29 cellular contexts compared by ENCODE assay signal in genomic region chr17:15119928-15120327, GRCh38.
A peak's percentile ranks its signal among the peaks of the same experiment; 100 is the strongest.
DNase-seq lines count a peak whose midpoint lies in the region; ATAC-seq and TF ChIP-seq lines count a peak whose summit lies in the region.
"Had no signal": no experiment of that assay in that cellular context is flagged by ENCODE, and none has a peak within 500 bp of the region (broad histone marks: within the 10 kb centered on the region; RNA-seq: fewer than 3 reads in every experiment).

No MANE protein-coding gene starts in this region.

- no peak overlapping the region for H3K27ac Mint-ChIP-seq in CD8-positive, alpha-beta T cell
- H3K27ac Mint-ChIP-seq: activated CD8-positive, alpha-beta T cell treated with anti-CD3 and anti-CD28 coated beads, Interleukin-2, amount 10 ng/mL, durations not matched to agents 7 days and 5 days; B cell; T-cell had no signal

- POLR2A ChIA-PET in CD8-positive, alpha-beta T cell (lab: Charles Lee): no interaction called here
- POLR2A ChIA-PET in RWPE1 (lab: Yijun Ruan, JAX; ENCODE audit: low non-redundant PET): no interaction called here

- TF ChIP-seq POLR2A in gastroesophageal sphincter (IDR thresholded peaks at IDR 0.05): no peak

- no peaks in the 10 kb centered on the region for H3K36me3 Mint-ChIP-seq in CD8-positive, alpha-beta T cell
- H3K36me3 Mint-ChIP-seq: T-cell had no signal

- DNase-seq in DMS 273 (lab: John Stamatoyannopoulos, UW; ENCODE audit: unreplicated experiment) (peak; percentile 40), DMS 273 treated with DMSO at 0.1 percent for 48 hours (lab: John Stamatoyannopoulos, UW) (no peak), amniotic epithelial cell (ENCODE audit: low read depth) (peak; percentile 4), foreskin fibroblast (peak; percentile 62 to 80), RWPE1 (ENCODE audit: low spot score) (no peak)
- no peak for DNase-seq in CD8-positive, alpha-beta T cell
- DNase-seq: activated CD8-positive, alpha-beta T cell treated with anti-CD3 and anti-CD28 coated beads, Interleukin-2, amount 10 ng/mL, durations not matched to agents 7 days and 5 days; activated gamma-delta T cell treated with Interleukin-2 at 50 U/mL for 16 hours; activated T-cell treated with anti-CD3 and anti-CD28 coated beads for 4 hours; DMS79 treated with DMSO at 0.1 percent for 48 hours; effector memory CD4-positive, alpha-beta T cell; esophagus squamous epithelium; head of caudate nucleus; KG1; left cardiac atrium; MM.1S; NCI-H1436; NCI-H510A; nucleus accumbens; Peyer's patch; stimulated activated CD4-positive, alpha-beta T cell treated with anti-CD3 and anti-CD28 coated beads, Interleukin-1b, Interleukin-23, amount 100 ng/mL, for 48 hours; T-cell; trophoblast cell had no signal

- TF ChIP-seq EP300 in gastroesophageal sphincter (IDR thresholded peaks at IDR 0.05): no peak

- H3K27me3 Mint-ChIP-seq in CD8-positive, alpha-beta T cell (ENCODE audit: low read depth): peaks cover 6% of the 10 kb centered on the region

- H3K27ac ChIP-seq in gastroesophageal sphincter: no peak overlapping the region
- no peak overlapping the region for H3K27ac ChIP-seq in CD8-positive, alpha-beta T cell (ENCODE audit: low read depth, low read length)
- no peak overlapping the region for H3K27ac ChIP-seq in RWPE1
- H3K27ac ChIP-seq: 22Rv1, breast epithelium, esophagus squamous epithelium, Peyer's patch had no signal

- WGBS in gastroesophageal sphincter (ENCODE audit: low coverage in 1 of 2), 2 donors: 44 to 86% methylated on average over 1 to 3 of the region's 3 CpGs

- H3K4me3 Mint-ChIP-seq in CD8-positive, alpha-beta T cell: no peak overlapping the region
- H3K4me3 Mint-ChIP-seq: activated CD8-positive, alpha-beta T cell treated with anti-CD3 and anti-CD28 coated beads, Interleukin-2, amount 10 ng/mL, durations not matched to agents 7 days and 5 days; B cell; T-cell had no signal

- peaks cover 84% of the 10 kb centered on the region for H3K27me3 ChIP-seq in gastroesophageal sphincter
- H3K27me3 ChIP-seq in CD8-positive, alpha-beta T cell (ENCODE audit: insufficient read depth, low read length): no peaks in the 10 kb centered on the region
- H3K27me3 ChIP-seq: breast epithelium, Peyer's patch had no signal

- H3K4me1 ChIP-seq in gastroesophageal sphincter: no peaks in the 10 kb centered on the region
- H3K4me1 ChIP-seq in CD8-positive, alpha-beta T cell (ENCODE audit: insufficient read depth, low read length): no peaks in the 10 kb centered on the region
- H3K4me1 ChIP-seq: breast epithelium, Peyer's patch had no signal

- intact Hi-C loops in CD8-positive, alpha-beta T cell (cut with DNase I, micrococcal nuclease): no loop called here

- CTCF ChIA-PET in CD8-positive, alpha-beta T cell (lab: Charles Lee): no interaction called here
- CTCF ChIA-PET in RWPE1 (lab: Yijun Ruan, JAX): interaction anchor here (0.6 kb wide), 1 partner anchor 1475 kb away, joined by 3 read pairs; no protein-coding TSS in a partner anchor

- peaks cover 0 to 14% (median 0%) of the 10 kb centered on the region in 3 donors for H3K9me3 ChIP-seq in gastroesophageal sphincter
- no peaks in the 10 kb centered on the region for H3K9me3 ChIP-seq in CD8-positive, alpha-beta T cell (ENCODE audit: low read length)
- H3K9me3 ChIP-seq: Peyer's patch had no signal

- H3K4me3 ChIP-seq in foreskin fibroblast (ENCODE audit: low read depth in 1 of 2, low read length in 2 of 2) (no peak overlapping the region), gastroesophageal sphincter (no peak overlapping the region)
- no peak overlapping the region for H3K4me3 ChIP-seq in CD8-positive, alpha-beta T cell (ENCODE audit: low read depth, low read length)
- H3K4me3 ChIP-seq: breast epithelium, esophagus squamous epithelium, Peyer's patch, skin epidermis had no signal

- H3K36me3 ChIP-seq in gastroesophageal sphincter: no peaks in the 10 kb centered on the region
- no peaks in the 10 kb centered on the region for H3K36me3 ChIP-seq in CD8-positive, alpha-beta T cell (ENCODE audit: insufficient read depth, low read length)
- H3K36me3 ChIP-seq: breast epithelium, esophagus squamous epithelium, Peyer's patch had no signal

- ATAC-seq in gastroesophageal sphincter (no peak), HG03196 (IDR thresholded peaks at IDR 0.05; ENCODE audit: unreplicated experiment) (no peak)
- no peak for ATAC-seq in CD8-positive, alpha-beta T cell
- ATAC-seq: activated CD8-positive, alpha-beta T cell treated with anti-CD3 and anti-CD28 coated beads, Interleukin-2, amount 10 ng/mL, durations not matched to agents 7 days and 5 days; left cardiac atrium; T-cell had no signal

- TF ChIP-seq CTCF in foreskin fibroblast (IDR thresholded peaks at IDR 0.05; ENCODE audit: low read depth, low read length): no peak
- no peak for TF ChIP-seq CTCF in gastroesophageal sphincter (IDR thresholded peaks at IDR 0.05)
- no peak for TF ChIP-seq CTCF in CD8-positive, alpha-beta T cell (IDR thresholded peaks at IDR 0.05)
- no peak for TF ChIP-seq CTCF in RWPE1 (conservative IDR thresholded peaks at IDR 0.05; ENCODE audit: low read depth)

- no peaks in the 10 kb centered on the region for H3K4me1 Mint-ChIP-seq in CD8-positive, alpha-beta T cell (ENCODE audit: low read depth)
- H3K4me1 Mint-ChIP-seq: B cell, T-cell had no signal

- H3K9me3 Mint-ChIP-seq in CD8-positive, alpha-beta T cell: peaks cover 4% of the 10 kb centered on the region

Comparison
In these comparisons a context has a peak if more than half of its experiments do, and no peak if none do; other contexts are left out.
1. DNase-seq: peak in DMS 273 (single experiment), amniotic epithelial cell (single experiment) and foreskin fibroblast (2 of 2); none in DMS 273 treated with DMSO at 0.1 percent for 48 hours (single experiment), CD8-positive, alpha-beta T cell (0 of 7) and RWPE1 (single experiment).